10 cellular contexts compared by ENCODE assay signal in the genomic region with DNA sequence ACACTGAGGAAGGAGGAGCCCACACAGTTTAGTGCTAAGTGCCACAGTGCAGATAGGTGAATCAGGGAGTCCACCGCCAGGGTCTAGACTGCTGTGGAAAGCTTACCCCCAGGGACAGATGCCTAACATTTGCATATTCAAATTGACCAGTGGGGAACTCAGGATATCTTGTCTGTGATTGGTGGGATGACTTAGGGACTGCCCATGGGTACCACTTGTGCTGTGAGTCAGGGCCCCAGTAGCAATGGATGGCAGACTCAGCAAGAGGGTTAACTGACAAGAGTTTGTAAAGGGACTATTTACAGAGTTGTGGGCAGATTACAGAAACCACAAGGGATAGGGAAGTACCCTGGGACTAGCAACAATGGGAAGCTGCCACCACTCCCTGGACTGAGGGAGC.
DNase-seq lines count a peak whose midpoint lies in the region; ATAC-seq and TF ChIP-seq lines count a peak whose summit lies in the region.
"Had no signal": no experiment of that assay in that cellular context is flagged by ENCODE, and none has a peak within 500 bp of the region (broad histone marks: within the 10 kb centered on the region; RNA-seq: fewer than 3 reads in every experiment).

No MANE protein-coding gene starts in this region.

- H3K4me1 Mint-ChIP-seq in activated T-cell treated with anti-CD3 and anti-CD28 coated beads, Interleukin-2, amount 50 U/mL, for 24 hours (ENCODE audit: low read depth): peaks cover 34% of the 10 kb centered on the region

- H3K27me3 ChIP-seq in SJSA1 (replicated peaks): no peaks in the 10 kb centered on the region

- no peak overlapping the region for H3K27ac ChIP-seq in SJSA1

- no peaks in the 10 kb centered on the region for H3K36me3 Mint-ChIP-seq in activated T-cell treated with anti-CD3 and anti-CD28 coated beads, Interleukin-2, amount 50 U/mL, for 24 hours (ENCODE audit: low read depth)
- H3K36me3 Mint-ChIP-seq: naive thymus-derived CD4-positive, alpha-beta T cell had no signal

- H3K27me3 Mint-ChIP-seq in activated T-cell treated with anti-CD3 and anti-CD28 coated beads, Interleukin-2, amount 50 U/mL, for 24 hours: peaks cover 71% of the 10 kb centered on the region
- H3K27me3 Mint-ChIP-seq: naive thymus-derived CD4-positive, alpha-beta T cell had no signal

- peaks cover 31% of the 10 kb centered on the region for H3K4me1 ChIP-seq in SJSA1 (replicated peaks)

- no peaks in the 10 kb centered on the region for H3K36me3 ChIP-seq in SJSA1

- peak overlapping the region; percentile 59 for H3K27ac Mint-ChIP-seq in activated T-cell treated with anti-CD3 and anti-CD28 coated beads, Interleukin-2, amount 50 U/mL, for 24 hours

- peak; percentile 56 for ATAC-seq in HG03159 (IDR thresholded peaks at IDR 0.05; ENCODE audit: unreplicated experiment)
- ATAC-seq: naive thymus-derived CD4-positive, alpha-beta T cell had no signal

- H3K9me3 Mint-ChIP-seq in activated T-cell treated with anti-CD3 and anti-CD28 coated beads, Interleukin-2, amount 50 U/mL, for 24 hours: no peaks in the 10 kb centered on the region
- H3K9me3 Mint-ChIP-seq: naive thymus-derived CD4-positive, alpha-beta T cell had no signal

- peak; percentile 42 for DNase-seq in activated T-cell treated with anti-CD3 and anti-CD28 coated beads, Interleukin-2, amount 50 U/mL, for 24 hours
- DNase-seq in activated T-cell treated with anti-CD3 and anti-CD28 coated beads for 4 hours: no peak
- peak; percentile 56 to 57 for DNase-seq in SJSA1 (ENCODE audit: low read depth in 1 of 2, low spot score in 2 of 2)
- DNase-seq in stimulated activated CD4-positive, alpha-beta T cell treated with anti-CD3 and anti-CD28 coated beads, Interleukin-4, amount 100 ng/mL, for 24 hours: peak; percentile 33
- no peak for DNase-seq in ureter (ENCODE audit: low spot score)
- DNase-seq in occipital lobe (lab: John Stamatoyannopoulos, UW): no peak
- DNase-seq in foreskin fibroblast: no peak
- DNase-seq: NCI-H774 had no signal

- H3K4me3 Mint-ChIP-seq in activated T-cell treated with anti-CD3 and anti-CD28 coated beads, Interleukin-2, amount 50 U/mL, for 24 hours: no peak overlapping the region

- no peaks in the 10 kb centered on the region for H3K9me3 ChIP-seq in SJSA1 (replicated peaks)

- TF ChIP-seq CTCF in foreskin fibroblast (IDR thresholded peaks at IDR 0.05; ENCODE audit: low read depth, low read length): no peak

- H3K4me3 ChIP-seq in SJSA1: no peak overlapping the region
- H3K4me3 ChIP-seq in foreskin fibroblast (ENCODE audit: low read depth in 1 of 2, low read length in 2 of 2): no peak overlapping the region

Comparison
In these comparisons a context has a peak if more than half of its experiments do, and no peak if none do; other contexts are left out.
1. DNase-seq: peak in activated T-cell treated with anti-CD3 and anti-CD28 coated beads, Interleukin-2, amount 50 U/mL, for 24 hours (single experiment), SJSA1 (2 of 2) and stimulated activated CD4-positive, alpha-beta T cell treated with anti-CD3 and anti-CD28 coated beads, Interleukin-4, amount 100 ng/mL, for 24 hours (single experiment); none in activated T-cell treated with anti-CD3 and anti-CD28 coated beads for 4 hours (single experiment), ureter (single experiment), occipital lobe (single experiment) and foreskin fibroblast (0 of 2).